In the genomic region with DNA sequence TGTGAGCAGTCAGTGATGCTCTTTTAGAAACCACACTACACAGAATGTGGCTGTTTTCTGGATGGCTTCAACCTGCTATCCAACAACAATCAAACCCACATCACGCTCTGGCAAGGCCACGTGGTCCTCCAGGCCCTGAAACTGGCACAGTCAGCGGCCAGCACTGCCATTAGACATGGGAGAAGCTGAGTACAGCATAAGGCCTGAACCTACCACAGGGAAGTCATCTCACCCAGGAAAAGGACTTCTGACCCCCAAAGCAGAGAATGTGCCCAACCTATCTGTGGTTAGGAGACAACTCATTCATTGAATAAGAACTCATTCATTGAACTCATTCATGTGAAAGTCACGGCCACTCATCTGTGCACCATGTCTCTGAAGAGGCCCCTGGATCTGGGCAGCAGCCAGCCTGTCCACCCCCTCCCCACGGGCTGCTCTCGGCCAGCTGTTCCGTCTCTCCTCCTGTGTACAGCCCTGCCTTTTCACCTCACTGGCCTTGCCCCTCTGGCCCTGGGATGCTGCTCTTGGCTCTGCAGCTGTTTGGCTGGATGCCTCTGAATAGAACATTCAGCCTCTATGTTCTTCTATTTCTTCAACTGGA, we compare ENCODE assay signal across 13 cellular contexts. TPM values are rescaled to one million over a fixed set of nuclear protein-coding genes. Genes with fewer than 3 reads are reported as not detected.
DNase-seq lines count a peak whose midpoint lies in the region; ATAC-seq and TF ChIP-seq lines count a peak whose summit lies in the region.
"Had no signal": no experiment of that assay in that cellular context is flagged by ENCODE, and none has a peak within 500 bp of the region (broad histone marks: within the 10 kb centered on the region; RNA-seq: fewer than 3 reads in every experiment).

No MANE protein-coding gene starts in this region.

- 89% methylated on average over 6 of the region's 7 CpGs for WGBS in esophagus muscularis mucosa
- WGBS in testis, 2 donors = 49 to 64% methylated on average over 7 of the region's 7 CpGs

- no peak overlapping the region for H3K27ac Mint-ChIP-seq in Caco-2 (ENCODE audit: unreplicated experiment)
- H3K27ac Mint-ChIP-seq: activated CD4-positive, alpha-beta T cell treated with anti-CD3 and anti-CD28 coated beads, Interleukin-2, amount 10 ng/mL, durations not matched to agents 7 days and 5 days; activated naive CD8-positive, alpha-beta T cell treated with anti-CD3 and anti-CD28 coated beads, Interleukin-2, amount 10 ng/mL, durations not matched to agents 7 days and 5 days; mesothelial cell of epicardium had no signal

- TF ChIP-seq EP300 in esophagus muscularis mucosa (IDR thresholded peaks at IDR 0.05) = no peak

- peaks cover 56 to 67% (median 57%) of the 10 kb centered on the region in 4 donors for H3K4me1 ChIP-seq in esophagus muscularis mucosa
- peaks cover 16% of the 10 kb centered on the region for H3K4me1 ChIP-seq in testis
- H3K4me1 ChIP-seq in Caco-2 = no peaks in the 10 kb centered on the region

- TF ChIP-seq POLR2A in esophagus muscularis mucosa (IDR thresholded peaks at IDR 0.05; ENCODE audit: low read depth) (no peak), testis (IDR thresholded peaks at IDR 0.05) (no peak)

- TF ChIP-seq CTCF in esophagus muscularis mucosa (IDR thresholded peaks at IDR 0.05) (no peak), testis (IDR thresholded peaks at IDR 0.05) (no peak), Caco-2 (IDR thresholded peaks at IDR 0.05; ENCODE audit: insufficient read depth in 1 of 2, low read depth in 1 of 2, low read length in 1 of 2, severe bottlenecking in 1 of 2, unreplicated experiment in 1 of 2) (no peak)

- H3K36me3 Mint-ChIP-seq in Caco-2 (ENCODE audit: insufficient read depth, unreplicated experiment) = no peaks in the 10 kb centered on the region
- H3K36me3 Mint-ChIP-seq: activated naive CD8-positive, alpha-beta T cell treated with anti-CD3 and anti-CD28 coated beads, Interleukin-2, amount 10 ng/mL, durations not matched to agents 7 days and 5 days had no signal

- H3K36me3 ChIP-seq in esophagus muscularis mucosa (no peaks in the 10 kb centered on the region), testis (ENCODE audit: low read depth, missing control alignments) (no peaks in the 10 kb centered on the region), Caco-2 (ENCODE audit: control insufficient read depth, insufficient read depth, low read length) (no peaks in the 10 kb centered on the region)
- H3K36me3 ChIP-seq: esophagus squamous epithelium had no signal

- H3K4me3 ChIP-seq in esophagus muscularis mucosa (no peak overlapping the region), testis (no peak overlapping the region), Caco-2 (ENCODE audit: low read depth, low read length) (no peak overlapping the region)
- H3K4me3 ChIP-seq: esophagus squamous epithelium had no signal

- POLR2A ChIA-PET in Caco-2 (lab: Charles Lee) = no interaction called here

- CTCF ChIA-PET in Caco-2 (lab: Charles Lee) = no interaction called here

- H3K27me3 Mint-ChIP-seq in Caco-2 (ENCODE audit: insufficient read depth, unreplicated experiment) = no peaks in the 10 kb centered on the region
- H3K27me3 Mint-ChIP-seq: activated CD4-positive, alpha-beta T cell treated with anti-CD3 and anti-CD28 coated beads, Interleukin-2, amount 10 ng/mL, durations not matched to agents 7 days and 5 days had no signal

- no TSS peak for BruUV-seq in Caco-2 (replicated peaks; lab: Mats Ljungman, UMichigan)

- DNase-seq in NCI-H82 (lab: John Stamatoyannopoulos, UW) = peak; percentile 34
- DNase-seq in NCI-H82 treated with DMSO at 0.1 percent for 48 hours (lab: John Stamatoyannopoulos, UW; ENCODE audit: unreplicated experiment) = no peak
- DNase-seq in esophagus muscularis mucosa (ENCODE audit: extremely low spot score) = peak; percentile 92
- DNase-seq in mucosa of gallbladder (ENCODE audit: low spot score) = peak; percentile 12
- DNase-seq in testis = peak; percentile 73
- no peak for DNase-seq in Caco-2
- DNase-seq in KBM-7 = no peak
- DNase-seq: activated CD4-positive, alpha-beta T cell treated with anti-CD3 and anti-CD28 coated beads, Interleukin-2, amount 10 ng/mL, durations not matched to agents 7 days and 5 days; activated naive CD8-positive, alpha-beta T cell treated with anti-CD3 and anti-CD28 coated beads, Interleukin-2, amount 10 ng/mL, durations not matched to agents 7 days and 5 days; esophagus squamous epithelium; NCI-H1436 treated with DMSO at 0.1 percent for 48 hours had no signal

- peak overlapping the region in 1 of 4 donors; percentile 52 for H3K27ac ChIP-seq in esophagus muscularis mucosa (replicated peaks in 1 of 4)
- no peak overlapping the region for H3K27ac ChIP-seq in testis

- in situ Hi-C loops in KBM-7 (cut with MboI; ENCODE audit: low pct_unique_long_range_greater_than_20kb, low sequenced_read_pairs) = no loop called here

- H3K9me3 ChIP-seq in esophagus muscularis mucosa (no peaks in the 10 kb centered on the region), testis (no peaks in the 10 kb centered on the region), Caco-2 (no peaks in the 10 kb centered on the region)
- H3K9me3 ChIP-seq: esophagus squamous epithelium had no signal

- intact Hi-C loops in esophagus muscularis mucosa (cut with DNase I) = no loop called here
- intact Hi-C loops in testis (cut with DNase I; ENCODE audit: low total_unique reads) = no loop called here
- intact Hi-C loops in Caco-2 (cut with micrococcal nuclease; ENCODE audit: unreplicated experiment) = no loop called here

- no peak overlapping the region for H3K4me3 Mint-ChIP-seq in Caco-2 (ENCODE audit: unreplicated experiment)
- H3K4me3 Mint-ChIP-seq: activated CD4-positive, alpha-beta T cell treated with anti-CD3 and anti-CD28 coated beads, Interleukin-2, amount 10 ng/mL, durations not matched to agents 7 days and 5 days; activated naive CD8-positive, alpha-beta T cell treated with anti-CD3 and anti-CD28 coated beads, Interleukin-2, amount 10 ng/mL, durations not matched to agents 7 days and 5 days; mesothelial cell of epicardium had no signal

- H3K9me3 Mint-ChIP-seq in Caco-2 (ENCODE audit: unreplicated experiment) = no peaks in the 10 kb centered on the region
- H3K9me3 Mint-ChIP-seq: activated CD4-positive, alpha-beta T cell treated with anti-CD3 and anti-CD28 coated beads, Interleukin-2, amount 10 ng/mL, durations not matched to agents 7 days and 5 days had no signal

- H3K27me3 ChIP-seq in esophagus muscularis mucosa = no peaks in the 10 kb centered on the region
- H3K27me3 ChIP-seq in testis = no peaks in the 10 kb centered on the region
- H3K27me3 ChIP-seq in Caco-2 (replicated peaks; ENCODE audit: control insufficient read depth, insufficient read depth, low read length) = no peaks in the 10 kb centered on the region

- no peak for ATAC-seq in HG03108 (IDR thresholded peaks at IDR 0.05; ENCODE audit: unreplicated experiment)

- peaks cover 4% of the 10 kb centered on the region for H3K4me1 Mint-ChIP-seq in Caco-2 (ENCODE audit: low read depth, unreplicated experiment)
- H3K4me1 Mint-ChIP-seq: activated CD4-positive, alpha-beta T cell treated with anti-CD3 and anti-CD28 coated beads, Interleukin-2, amount 10 ng/mL, durations not matched to agents 7 days and 5 days; activated naive CD8-positive, alpha-beta T cell treated with anti-CD3 and anti-CD28 coated beads, Interleukin-2, amount 10 ng/mL, durations not matched to agents 7 days and 5 days had no signal

RNA-seq across cellular contexts. Expression of a gene that starts 41.1 kb away (rescaled TPM):
- total RNA-seq in esophagus muscularis mucosa (100 to 1,000 TPM in 3 of 4 donors, 10 to 100 TPM in 1; 95.6 to 214 (median 140) TPM), mucosa of gallbladder (152 TPM), testis (10 to 100 TPM; 14.6 to 26.6 TPM), Caco-2 (2022) (80.1 and 92.2 TPM in 2 replicates)
- polyA plus RNA-seq in testis (ENCODE audit: insufficient read depth, low read depth, low replicate concordance) = 20.2 TPM

Comparison
In these comparisons a context has a peak if more than half of its experiments do, and no peak if none do; other contexts are left out.
1. DNase-seq: peak in NCI-H82 (single experiment), esophagus muscularis mucosa (single experiment), mucosa of gallbladder (single experiment) and testis (single experiment); none in NCI-H82 treated with DMSO at 0.1 percent for 48 hours (single experiment), Caco-2 (0 of 2) and KBM-7 (single experiment).